9 cellular contexts compared by ENCODE assay signal in genomic region chr2:134218414-134218813, GRCh38. TPM values are rescaled to one million over a fixed set of nuclear protein-coding genes. Genes with fewer than 3 reads are reported as not detected.
DNase-seq lines count a peak whose midpoint lies in the region; ATAC-seq and TF ChIP-seq lines count a peak whose summit lies in the region.
"Had no signal": no experiment of that assay in that cellular context is flagged by ENCODE, and none has a peak within 500 bp of the region (broad histone marks: within the 10 kb centered on the region; RNA-seq: fewer than 3 reads in every experiment).

No MANE protein-coding gene starts in this region.

- no TSS peak for BruUV-seq in OCI-LY7 (replicated peaks; lab: Mats Ljungman, UMichigan)

- WGBS in suprapubic skin: 100% methylated on average over 3 of the region's 3 CpGs

- H3K9ac ChIP-seq in colonic mucosa (ENCODE audit: low read depth in 2 of 2, low read length in 2 of 2): no peak overlapping the region

- peak overlapping the region; percentile 65 for H3K4me2 ChIP-seq in OCI-LY7 (ENCODE audit: low read length)

- peaks cover 45 to 69% (median 62%) of the 10 kb centered on the region in 7 donors for H3K4me1 Mint-ChIP-seq in naive thymus-derived CD4-positive, alpha-beta T cell

- CTCF ChIA-PET in OCI-LY7 (lab: Charles Lee; ENCODE audit: unreplicated experiment): interaction anchor here (1.0 to 2.0 kb wide), 2 partner anchors 12 to 193 kb away, joined by 4 to 5 read pairs; no protein-coding TSS in a partner anchor
- CTCF ChIA-PET in naive thymus-derived CD4-positive, alpha-beta T cell (lab: Charles Lee): interaction anchor here (0.9 to 4.4 kb wide), 4 partner anchors 11 to 193 kb away, joined by 3 to 26 read pairs (median 4); no protein-coding TSS in a partner anchor

- H3K27me3 ChIP-seq in naive thymus-derived CD4-positive, alpha-beta T cell (ENCODE audit: control insufficient read depth in 2 of 2, insufficient read depth in 2 of 2, low read length in 2 of 2): no peaks in the 10 kb centered on the region
- no peaks in the 10 kb centered on the region for H3K27me3 ChIP-seq in suprapubic skin
- H3K27me3 ChIP-seq in colonic mucosa: no peaks in the 10 kb centered on the region

- H3K27ac Mint-ChIP-seq in naive thymus-derived CD4-positive, alpha-beta T cell: peak overlapping the region; percentile 73 to 94 (median 89)

- POLR2A ChIA-PET in OCI-LY7 (lab: Charles Lee): interaction anchor here (1.0 to 2.3 kb wide), 8 partner anchors 9 to 193 kb away, joined by 3 to 7 read pairs (median 5); no protein-coding TSS in a partner anchor
- POLR2A ChIA-PET in naive thymus-derived CD4-positive, alpha-beta T cell (lab: Charles Lee): interaction anchor here (0.8 kb wide), 1 partner anchor 17 kb away, joined by 6 read pairs; no protein-coding TSS in a partner anchor

- no peaks in the 10 kb centered on the region for H3K9me3 ChIP-seq in OCI-LY7 (ENCODE audit: low read length)
- no peaks in the 10 kb centered on the region for H3K9me3 ChIP-seq in naive thymus-derived CD4-positive, alpha-beta T cell (ENCODE audit: control insufficient read depth in 2 of 3, low read length in 3 of 3)
- no peaks in the 10 kb centered on the region for H3K9me3 ChIP-seq in suprapubic skin
- no peaks in the 10 kb centered on the region for H3K9me3 ChIP-seq in colonic mucosa

- H3K4me3 Mint-ChIP-seq in naive thymus-derived CD4-positive, alpha-beta T cell: peak overlapping the region; percentile 18 to 81 (median 72)

- H3K36me3 ChIP-seq in OCI-LY7 (ENCODE audit: insufficient read depth, low read length) (peaks cover 14% of the 10 kb centered on the region), suprapubic skin (no peaks in the 10 kb centered on the region), colonic mucosa (no peaks in the 10 kb centered on the region)
- H3K36me3 ChIP-seq in naive thymus-derived CD4-positive, alpha-beta T cell (ENCODE audit: control insufficient read depth in 2 of 3, insufficient read depth in 3 of 3, low read length in 3 of 3): no peaks in the 10 kb centered on the region

- intact Hi-C loops in OCI-LY7 (cut with micrococcal nuclease; ENCODE audit: unreplicated experiment): no loop called here
- intact Hi-C loops in naive thymus-derived CD4-positive, alpha-beta T cell (cut with micrococcal nuclease): loop anchor here in 1 of 2 donors (5.0 kb wide), 1 partner anchor 36 kb away; no protein-coding TSS in a partner anchor
- intact Hi-C loops in colonic mucosa (cut with DNase I): no loop called here

- H3K27me3 Mint-ChIP-seq in naive thymus-derived CD4-positive, alpha-beta T cell: no peaks in the 10 kb centered on the region

- H3K27ac ChIP-seq in OCI-LY7 (ENCODE audit: low read depth, low read length, poor library complexity, severe bottlenecking) (peak overlapping the region; percentile 70), suprapubic skin (no peak overlapping the region), colonic mucosa (no peak overlapping the region)
- no peak overlapping the region for H3K27ac ChIP-seq in naive thymus-derived CD4-positive, alpha-beta T cell (ENCODE audit: low read depth, low read length)

- H3K4me3 ChIP-seq in OCI-LY7 (ENCODE audit: low read depth, low read length, poor library complexity, severe bottlenecking) (peak overlapping the region; percentile 31), suprapubic skin (no peak overlapping the region), colonic mucosa (no peak overlapping the region)
- H3K4me3 ChIP-seq in naive thymus-derived CD4-positive, alpha-beta T cell (ENCODE audit: low read length): peak overlapping the region; percentile 27

- peaks cover 0 to 10% (median 0%) of the 10 kb centered on the region in 11 donors for H3K9me3 Mint-ChIP-seq in naive thymus-derived CD4-positive, alpha-beta T cell

- DNase-seq in OCI-LY7 (ENCODE audit: low spot score) (peak; percentile 72), suprapubic skin (ENCODE audit: low spot score in 2 of 2) (no peak), colonic mucosa (no peak), DMS 273 treated with DMSO at 0.1 percent for 48 hours (lab: John Stamatoyannopoulos, UW) (no peak)
- no peak for DNase-seq in naive thymus-derived CD4-positive, alpha-beta T cell
- DNase-seq: effector CD8-positive, alpha-beta T cell; NCI-H748 treated with DMSO at 0.1 percent for 48 hours had no signal

- no peak overlapping the region for H2AFZ ChIP-seq in OCI-LY7 (ENCODE audit: low read length)

- ATAC-seq in GM18502 (IDR thresholded peaks at IDR 0.05; ENCODE audit: poor library complexity, unreplicated experiment): peak; percentile 42
- ATAC-seq in GM21723 (IDR thresholded peaks at IDR 0.05; ENCODE audit: unreplicated experiment): peak; percentile 35
- peak; percentile 31 for ATAC-seq in naive thymus-derived CD4-positive, alpha-beta T cell

- no peaks in the 10 kb centered on the region for H3K9me2 ChIP-seq in OCI-LY7 (ENCODE audit: insufficient read depth, low read length)

- no peak for TF ChIP-seq EP300 in suprapubic skin (IDR thresholded peaks at IDR 0.05)

- peaks cover 50% of the 10 kb centered on the region for H3K4me1 ChIP-seq in OCI-LY7 (ENCODE audit: insufficient read depth, low read length, poor library complexity, severe bottlenecking)
- peaks cover 43 to 47% of the 10 kb centered on the region in 2 donors for H3K4me1 ChIP-seq in naive thymus-derived CD4-positive, alpha-beta T cell (ENCODE audit: control insufficient read depth in 2 of 2, insufficient read depth in 2 of 2, low read length in 2 of 2)
- H3K4me1 ChIP-seq in suprapubic skin: peaks cover 39% of the 10 kb centered on the region
- H3K4me1 ChIP-seq in colonic mucosa: peaks cover 7% of the 10 kb centered on the region

- H4K20me1 ChIP-seq in OCI-LY7 (ENCODE audit: insufficient read depth, low read length): peaks cover 8% of the 10 kb centered on the region; the same call in 1 of the 2 replicates

- H3K79me2 ChIP-seq in OCI-LY7 (ENCODE audit: insufficient read depth, low read depth, low read length): peaks cover 48% of the 10 kb centered on the region

- peaks cover 5 to 10% (median 7%) of the 10 kb centered on the region in 5 donors for H3K36me3 Mint-ChIP-seq in naive thymus-derived CD4-positive, alpha-beta T cell

- no peak for TF ChIP-seq CTCF in OCI-LY7 (conservative IDR thresholded peaks at IDR 0.05; ENCODE audit: low read length)
- no peak for TF ChIP-seq CTCF in suprapubic skin (IDR thresholded peaks at IDR 0.05)
- TF ChIP-seq CTCF in colonic mucosa (IDR thresholded peaks at IDR 0.05): no peak

- TF ChIP-seq POLR2A in suprapubic skin (IDR thresholded peaks at IDR 0.05): no peak

RNA-seq across cellular contexts. Expression of gene MGAT5, which starts 35.5 kb away (rescaled TPM):
- total RNA-seq in OCI-LY7 (2014; rRNA removed; shearing (Covaris generic)): 39.1 and 60.8 TPM in 2 replicates
- total RNA-seq in OCI-LY7 (2022) (58.4 and 68.0 TPM in 2 replicates), suprapubic skin (10 to 100 TPM; 16.9 to 42.1 (median 32.9) TPM), colonic mucosa (10 to 100 TPM; 61.7 to 63.2 TPM)
- total RNA-seq in naive thymus-derived CD4-positive, alpha-beta T cell: 10 to 100 TPM; 35.5 to 48.0 (median 40.3) TPM
- 1 to 10 TPM; 5.3 to 8.5 TPM for polyA plus RNA-seq in naive thymus-derived CD4-positive, alpha-beta T cell

Comparison
In these comparisons a context has a peak if more than half of its experiments do, and no peak if none do; other contexts are left out.
1. H3K4me3 ChIP-seq: peak in OCI-LY7 (single experiment) and naive thymus-derived CD4-positive, alpha-beta T cell (single experiment); none in suprapubic skin (single experiment) and colonic mucosa (single experiment).
2. Peak in every context shown above with its lines, with median percentiles within 50 percentile points of each other: ATAC-seq.